Comparison of ENCODE assay signal across 1 cellular context in genomic region chr15:58355352-58355964, GRCh38.
TF ChIP-seq lines count a peak whose summit lies in the region.

No MANE protein-coding gene starts in this region.

TF ChIP-seq in GM23338, 12 proteins besides CTCF, POLR2A, EP300 and RAD21:
- no peak for TF ChIP-seq ZNF462 (CRISPR knock-in tag; IDR thresholded peaks at IDR 0.05)
- no peak for TF ChIP-seq REST (IDR thresholded peaks at IDR 0.05; ENCODE audit: unreplicated experiment)
- no peak for TF ChIP-seq ZNF114 (CRISPR knock-in tag; IDR thresholded peaks at IDR 0.05)
- TF ChIP-seq ZNF331 (CRISPR knock-in tag; IDR thresholded peaks at IDR 0.05; ENCODE audit: low read depth), result no peak
- TF ChIP-seq NANOG (IDR thresholded peaks at IDR 0.05; ENCODE audit: borderline replicate concordance), result no peak
- TF ChIP-seq EZH2 (IDR thresholded peaks at IDR 0.05; ENCODE audit: low read depth, unreplicated experiment), result no peak
- TF ChIP-seq POLR2AphosphoS5 (IDR thresholded peaks at IDR 0.05; ENCODE audit: low read depth), result no peak
- no peak for TF ChIP-seq EZH2phosphoT487 (IDR thresholded peaks at IDR 0.05; ENCODE audit: unreplicated experiment)
- no peak for TF ChIP-seq STAT1 (IDR thresholded peaks at IDR 0.05; ENCODE audit: unreplicated experiment)
TF ChIP-seq in GM23338: peak in this region for 0.
